In the genomic region with DNA sequence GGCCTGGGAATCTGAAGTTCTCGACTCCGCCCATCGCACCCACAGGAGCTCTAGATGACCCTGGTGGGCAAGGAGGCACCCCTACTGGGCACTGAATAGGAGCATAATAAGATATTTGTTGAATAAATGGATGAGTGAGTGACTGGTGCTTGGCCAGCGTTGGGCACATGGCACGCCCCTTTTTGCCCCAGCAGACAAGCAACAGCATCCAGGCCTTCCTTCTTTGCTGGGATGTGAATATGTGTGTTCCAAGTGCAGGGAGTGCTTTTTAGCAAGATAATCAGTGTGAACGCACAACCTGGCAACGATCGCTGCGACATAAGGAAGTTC, we compare ENCODE assay signal across 8 cellular contexts. TPM values are rescaled to one million over a fixed set of nuclear protein-coding genes. Genes with fewer than 3 reads are reported as not detected.
DNase-seq lines count a peak whose midpoint lies in the region; ATAC-seq and TF ChIP-seq lines count a peak whose summit lies in the region.

No MANE protein-coding gene starts in this region.

- H3K79me2 ChIP-seq in GM23338 (replicated peaks; ENCODE audit: insufficient read depth): peaks cover 44% of the 10 kb centered on the region

- H3K27ac ChIP-seq in GM23338 (ENCODE audit: low read depth): peak overlapping the region; percentile 79; the same call in 1 of the 2 replicates

- H3K27ac Mint-ChIP-seq in GM23338 (peak overlapping the region; percentile 95), naive B cell (peak overlapping the region; percentile 73 to 97 (median 89))
- peak overlapping the region; percentile 99 for H3K27ac Mint-ChIP-seq in dendritic cell treated with granulocyte-macrophage colony-stimulating factor and Interleukin-4, amounts not matched to agents 40 ng/mL and 50 ng/mL, for 4 days

- no peaks in the 10 kb centered on the region for H3K36me3 ChIP-seq in GM23338 (ENCODE audit: insufficient read depth)

- TF ChIP-seq POLR2A in NB4 (IDR thresholded peaks at IDR 0.05; ENCODE audit: extremely low read depth, insufficient read length): no peak

- H4K20me1 ChIP-seq in GM23338 (replicated peaks; ENCODE audit: insufficient read depth): peaks cover 31% of the 10 kb centered on the region

- DNase-seq in GM23338 (ENCODE audit: low spot score): no peak
- no peak for DNase-seq in NB4 (ENCODE audit: low read depth)
- no peak for DNase-seq in naive B cell
- DNase-seq in LoVo (ENCODE audit: low spot score): no peak
- no peak for DNase-seq in GDM1 (lab: John Stamatoyannopoulos, UW)
- DNase-seq in superior temporal gyrus (ENCODE audit: extremely low spot score): no peak

- ATAC-seq in GM23338 (peak; percentile 49), naive B cell (ENCODE audit: low read depth in 2 of 2) (peak; percentile 14 to 15)

- H2AFZ ChIP-seq in GM23338: peak overlapping the region; percentile 92

- peak overlapping the region; percentile 61; the same call in 1 of the 2 replicates for H3K4me3 ChIP-seq in GM08714 (ENCODE audit: low read length)
- H3K4me3 ChIP-seq in GM23338: peak overlapping the region; percentile 99
- H3K4me3 ChIP-seq in NB4 (ENCODE audit: low read depth, low read length): peak overlapping the region; percentile 65

- no peaks in the 10 kb centered on the region for H3K27me3 ChIP-seq in GM23338 (ENCODE audit: insufficient read depth)

- 0 out of 2 replicates have a peak, but pooled peaks cover 3% of the 10 kb centered on the region for H3F3A ChIP-seq in GM23338 (replicated peaks; ENCODE audit: low read depth)

- H3K4me3 Mint-ChIP-seq in GM23338: peak overlapping the region; percentile 80
- peak overlapping the region; percentile 97 for H3K4me3 Mint-ChIP-seq in dendritic cell treated with granulocyte-macrophage colony-stimulating factor and Interleukin-4, amounts not matched to agents 40 ng/mL and 50 ng/mL, for 4 days
- H3K4me3 Mint-ChIP-seq in naive B cell: peak overlapping the region; percentile 86 to 99 (median 94)

- TF ChIP-seq CTCF in GM23338 (conservative IDR thresholded peaks at IDR 0.05; ENCODE audit: low read depth in 2 of 2) (no peak), NB4 (IDR thresholded peaks at IDR 0.05; ENCODE audit: low read depth, low read length) (no peak)

- no peaks in the 10 kb centered on the region for H3K9me2 ChIP-seq in GM23338 (ENCODE audit: insufficient read depth)

- intact Hi-C loops in dendritic cell treated with granulocyte-macrophage colony-stimulating factor and Interleukin-4, amounts not matched to agents 40 ng/mL and 50 ng/mL, for 4 days (cut with micrococcal nuclease): loop anchor here (2.0 to 10.0 kb wide), 3 partner anchors 36 to 61 kb away; no protein-coding TSS in a partner anchor

- H3K36me3 Mint-ChIP-seq in GM23338 (ENCODE audit: low read depth) (peaks cover 22% of the 10 kb centered on the region), naive B cell (peaks cover 0 to 4% of the 10 kb centered on the region in 2 donors)
- peaks cover 34% of the 10 kb centered on the region for H3K36me3 Mint-ChIP-seq in dendritic cell treated with granulocyte-macrophage colony-stimulating factor and Interleukin-4, amounts not matched to agents 40 ng/mL and 50 ng/mL, for 4 days (ENCODE audit: low read depth)

- H3K4me2 ChIP-seq in GM23338: peak overlapping the region; percentile 86

- H3K4me1 ChIP-seq in GM23338 (ENCODE audit: insufficient read depth): peaks cover 21% of the 10 kb centered on the region

- H3K27me3 Mint-ChIP-seq in GM23338 (ENCODE audit: insufficient read depth, low read depth, poor library complexity) (peaks cover 7% of the 10 kb centered on the region), naive B cell (no peaks in the 10 kb centered on the region)
- no peaks in the 10 kb centered on the region for H3K27me3 Mint-ChIP-seq in dendritic cell treated with granulocyte-macrophage colony-stimulating factor and Interleukin-4, amounts not matched to agents 40 ng/mL and 50 ng/mL, for 4 days

- no peaks in the 10 kb centered on the region for H3K9me3 Mint-ChIP-seq in GM23338
- H3K9me3 Mint-ChIP-seq in dendritic cell treated with granulocyte-macrophage colony-stimulating factor and Interleukin-4, amounts not matched to agents 40 ng/mL and 50 ng/mL, for 4 days: no peaks in the 10 kb centered on the region
- H3K9me3 Mint-ChIP-seq in naive B cell: no peaks in the 10 kb centered on the region

- H3K4me1 Mint-ChIP-seq in GM23338 (peaks cover 29% of the 10 kb centered on the region), naive B cell (peaks cover 29 to 43% (median 39%) of the 10 kb centered on the region in 3 donors)
- H3K4me1 Mint-ChIP-seq in dendritic cell treated with granulocyte-macrophage colony-stimulating factor and Interleukin-4, amounts not matched to agents 40 ng/mL and 50 ng/mL, for 4 days (ENCODE audit: low read depth): peaks cover 40% of the 10 kb centered on the region

TF ChIP-seq in GM23338, 12 proteins besides CTCF, POLR2A, EP300 and RAD21 (continues in another document):
- TF ChIP-seq ZNF114 (CRISPR knock-in tag; IDR thresholded peaks at IDR 0.05): no peak
- no peak for TF ChIP-seq ZNF331 (CRISPR knock-in tag; IDR thresholded peaks at IDR 0.05; ENCODE audit: low read depth)

RNA-seq across cellular contexts. Expression of a gene that starts 0.5 kb away (rescaled TPM):
- total RNA-seq in GM23338 (2014; rRNA removed; shearing (Covaris generic)): 233 TPM in 2 replicates
- polyA plus RNA-seq in GM23338 (2016; fragmentation: Nextera tagmentation; extraction: Ambion mirVana): 124 and 134 TPM in 2 replicates
- polyA plus RNA-seq in naive B cell (ENCODE audit: low read depth in 6 of 6): 10 to 100 TPM; 61.5 to 96.8 (median 69.0) TPM

RNA-seq across cellular contexts. Expression of a gene that starts 12.0 kb away (rescaled TPM):
- 87.0 and 109 TPM in 2 replicates for total RNA-seq in GM23338 (2014; rRNA removed; shearing (Covaris generic))
- polyA plus RNA-seq in GM23338 (2016; fragmentation: Nextera tagmentation; extraction: Ambion mirVana): 106 and 109 TPM in 2 replicates
- polyA plus RNA-seq in naive B cell (ENCODE audit: low read depth in 6 of 6): 100 to 1,000 TPM in 1 of 6 donors, 10 to 100 TPM in 5; 69.3 to 133 (median 81.2) TPM

RNA-seq across cellular contexts. Expression of a gene that starts 25.4 kb away (rescaled TPM):
- 16.6 and 17.2 TPM in 2 replicates for total RNA-seq in GM23338 (2014; rRNA removed; shearing (Covaris generic))
- 4.1 and 5.8 TPM in 2 replicates for polyA plus RNA-seq in GM23338 (2016; fragmentation: Nextera tagmentation; extraction: Ambion mirVana)
- polyA plus RNA-seq in naive B cell (ENCODE audit: low read depth in 6 of 6): 10 to 100 TPM; 32.5 to 71.8 (median 46.1) TPM

RNA-seq across cellular contexts. Expression of a gene that starts 25.5 kb away (rescaled TPM):
- total RNA-seq in GM23338 (2014; rRNA removed; shearing (Covaris generic)): 99.5 and 108 TPM in 2 replicates
- 168 and 185 TPM in 2 replicates for polyA plus RNA-seq in GM23338 (2016; fragmentation: Nextera tagmentation; extraction: Ambion mirVana)
- polyA plus RNA-seq in naive B cell (ENCODE audit: low read depth in 6 of 6): 100 to 1,000 TPM in 3 of 6 donors, 10 to 100 TPM in 3; 83.1 to 113 (median 99.6) TPM

RNA-seq across cellular contexts. Expression of a gene that starts 33.1 kb away (rescaled TPM):
- total RNA-seq in GM23338 (2014; rRNA removed; shearing (Covaris generic)): not detected in 2 replicates
- polyA plus RNA-seq in GM23338 (2016; fragmentation: Nextera tagmentation; extraction: Ambion mirVana) (not detected in 2 replicates), naive B cell (ENCODE audit: low read depth in 6 of 6) (not detected)
